ENCODE assay signal across 10 cellular contexts in genomic region chr2:67451086-67451832, GRCh38. TPM values are rescaled to one million over a fixed set of nuclear protein-coding genes. Genes with fewer than 3 reads are reported as not detected.
A peak's percentile ranks its signal among the peaks of the same experiment; 100 is the strongest.
DNase-seq lines count a peak whose midpoint lies in the region; ATAC-seq and TF ChIP-seq lines count a peak whose summit lies in the region.
"Had no signal": no experiment of that assay in that cellular context is flagged by ENCODE, and none has a peak within 500 bp of the region (broad histone marks: within the 10 kb centered on the region; RNA-seq: fewer than 3 reads in every experiment).

No MANE protein-coding gene starts in this region.

- H3K4me3 ChIP-seq in fibroblast of mammary gland (ENCODE audit: control insufficient read depth, low read depth, low read length) = no peak overlapping the region

- no peak for TF ChIP-seq CTCF in fibroblast of mammary gland (conservative IDR thresholded peaks at IDR 0.05; ENCODE audit: control insufficient read depth, insufficient read depth, low read depth, low read length)

- DNase-seq in DMS53 (lab: John Stamatoyannopoulos, UW) = peak; percentile 60
- no peak for DNase-seq in DMS53 treated with DMSO at 0.1 percent for 48 hours (lab: John Stamatoyannopoulos, UW; ENCODE audit: unreplicated experiment)
- DNase-seq in RPMI7951 (ENCODE audit: low read depth) = peak; percentile 75
- peak; percentile 98 for DNase-seq in fibroblast of mammary gland (ENCODE audit: low read depth)
- DNase-seq in stromal cell of bone marrow (ENCODE audit: low read depth) = peak; percentile 9
- no peak for DNase-seq in left ventricle myocardium superior
- no peak for DNase-seq in NCI-H1436 treated with DMSO at 0.1 percent for 48 hours (lab: John Stamatoyannopoulos, UW)
- no peak for DNase-seq in activated naive CD4-positive, alpha-beta T cell treated with anti-CD3 and anti-CD28 coated beads, Interleukin-2, amount 50 U/mL, for 16 hours
- DNase-seq: activated CD4-positive, alpha-beta T cell treated with anti-CD3 and anti-CD28 coated beads, Interleukin-2, amount 10 ng/mL, durations not matched to agents 24 days and 14 days; endodermal cell had no signal

- no peak for ATAC-seq in left ventricle myocardium superior

- intact Hi-C loops in left ventricle myocardium superior (cut with micrococcal nuclease) = no loop called here

RNA-seq across cellular contexts. Expression of gene ETAA1, which starts 54.1 kb away (rescaled TPM):
- 20.7 and 26.3 TPM in 2 replicates for total RNA-seq in RPMI7951 (2014; rRNA removed; shearing (Covaris generic))
- 3.9 TPM for total RNA-seq in left ventricle myocardium superior

Comparison
In these comparisons a context has a peak if more than half of its experiments do, and no peak if none do; other contexts are left out.
1. DNase-seq: peak in DMS53 (single experiment), RPMI7951 (single experiment), fibroblast of mammary gland (single experiment) and stromal cell of bone marrow (single experiment); none in DMS53 treated with DMSO at 0.1 percent for 48 hours (single experiment), left ventricle myocardium superior (single experiment), NCI-H1436 treated with DMSO at 0.1 percent for 48 hours (single experiment) and activated naive CD4-positive, alpha-beta T cell treated with anti-CD3 and anti-CD28 coated beads, Interleukin-2, amount 50 U/mL, for 16 hours (single experiment).